In genomic region chr6:36128073-36128472, GRCh38 we compare ENCODE assay signal across 1 cellular context.
TF ChIP-seq lines count a peak whose summit lies in the region.

No MANE protein-coding gene starts in this region.

TF ChIP-seq in HepG2, 621 proteins besides CTCF, POLR2A, EP300 and RAD21:
- TF ChIP-seq DNMT3B (CRISPR knock-in tag; conservative IDR thresholded peaks at IDR 0.05) (0 out of 2 replicates have a peak, but pooled peaks have one; percentile 12), STAG1 (CRISPR knock-in tag; IDR thresholded peaks at IDR 0.05) (no peak), ARNT (IDR thresholded peaks at IDR 0.05) (no peak), KDM1A (CRISPR knock-in tag; IDR thresholded peaks at IDR 0.05) (0 out of 2 replicates have a peak, but pooled peaks have one; percentile 57), ZNF782 (CRISPR knock-in tag; IDR thresholded peaks at IDR 0.05; ENCODE audit: borderline replicate concordance) (no peak), KAT8 (CRISPR knock-in tag; IDR thresholded peaks at IDR 0.05) (no peak), ZNF589 (CRISPR knock-in tag; conservative IDR thresholded peaks at IDR 0.05) (peak; percentile 19; the same call in 1 of the 2 replicates)
